9 cellular contexts compared by ENCODE assay signal in the genomic region with DNA sequence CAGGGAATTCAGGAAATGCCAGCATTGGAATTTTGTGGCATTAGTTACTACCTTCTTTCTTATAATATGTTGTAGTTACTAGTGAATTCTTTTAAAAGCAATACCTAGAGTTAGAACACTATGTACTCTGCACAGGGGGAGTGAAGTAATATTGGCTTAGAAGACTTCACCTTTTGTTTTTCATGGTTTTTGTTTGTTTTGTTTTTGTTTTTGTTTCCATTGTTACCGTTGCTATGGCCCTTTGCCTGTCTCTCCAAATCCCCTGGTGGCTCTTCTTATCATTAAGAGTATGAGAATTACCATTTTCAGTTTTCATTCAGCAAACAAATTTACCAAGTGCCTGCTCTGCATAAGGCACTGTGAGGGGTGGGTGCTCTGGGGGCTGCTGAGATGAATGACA.
DNase-seq lines count a peak whose midpoint lies in the region; ATAC-seq and TF ChIP-seq lines count a peak whose summit lies in the region.
"Had no signal": no experiment of that assay in that cellular context is flagged by ENCODE, and none has a peak within 500 bp of the region (broad histone marks: within the 10 kb centered on the region; RNA-seq: fewer than 3 reads in every experiment).

No MANE protein-coding gene starts in this region.

- ATAC-seq in HG02938 (IDR thresholded peaks at IDR 0.05; ENCODE audit: unreplicated experiment) (peak; percentile 60), GM21529 (IDR thresholded peaks at IDR 0.05; ENCODE audit: unreplicated experiment) (no peak)

- intact Hi-C loops in tibial artery (cut with DNase I; ENCODE audit: low total_unique reads) = no loop called here

- H3K4me3 ChIP-seq in adipocyte (ENCODE audit: low read length) = no peak overlapping the region
- no peak overlapping the region for H3K4me3 ChIP-seq in tibial artery

- peaks cover 33% of the 10 kb centered on the region for H3K36me3 ChIP-seq in adipocyte (ENCODE audit: control insufficient read depth, insufficient read depth, low read length, severe bottlenecking)
- peaks cover 5 to 40% (median 6%) of the 10 kb centered on the region in 3 donors for H3K36me3 ChIP-seq in tibial artery

- no peaks in the 10 kb centered on the region for H3K27me3 ChIP-seq in adipocyte (replicated peaks; ENCODE audit: control insufficient read depth, insufficient read depth, low read length)
- no peaks in the 10 kb centered on the region for H3K27me3 ChIP-seq in tibial artery

- no peak for TF ChIP-seq CTCF in tibial artery (IDR thresholded peaks at IDR 0.05)

- H3K27ac ChIP-seq in tibial artery = no peak overlapping the region

- H3K4me1 ChIP-seq in adipocyte (ENCODE audit: control insufficient read depth, insufficient read depth, low read length) = peaks cover 12% of the 10 kb centered on the region
- H3K4me1 ChIP-seq in tibial artery = peaks cover 0 to 24% (median 3%) of the 10 kb centered on the region in 4 donors

- DNase-seq in ELF-1 (ENCODE audit: low read depth, low spot score) (peak; percentile 47), adipocyte (ENCODE audit: low read depth) (peak; percentile 65), kidney tubule cell (ENCODE audit: low spot score) (peak; percentile 47), pons (ENCODE audit: low spot score) (no peak), tibial artery (no peak), T-helper 9 cell (no peak)
- DNase-seq: stimulated activated naive CD4-positive, alpha-beta T cell treated with Interleukin-2 at 50 U/mL for 16 hours had no signal

- no peaks in the 10 kb centered on the region for H3K9me3 ChIP-seq in adipocyte (ENCODE audit: control insufficient read depth, low read length)
- no peaks in the 10 kb centered on the region for H3K9me3 ChIP-seq in tibial artery

- H3K9ac ChIP-seq in adipocyte (ENCODE audit: low read length) = no peak overlapping the region

Comparison
In these comparisons a context has a peak if more than half of its experiments do, and no peak if none do; other contexts are left out.
1. DNase-seq: peak in ELF-1 (single experiment), adipocyte (single experiment) and kidney tubule cell (single experiment); none in pons (single experiment), tibial artery (0 of 2) and T-helper 9 cell (single experiment).